ENCODE assay signal across 7 cellular contexts in the genomic region with DNA sequence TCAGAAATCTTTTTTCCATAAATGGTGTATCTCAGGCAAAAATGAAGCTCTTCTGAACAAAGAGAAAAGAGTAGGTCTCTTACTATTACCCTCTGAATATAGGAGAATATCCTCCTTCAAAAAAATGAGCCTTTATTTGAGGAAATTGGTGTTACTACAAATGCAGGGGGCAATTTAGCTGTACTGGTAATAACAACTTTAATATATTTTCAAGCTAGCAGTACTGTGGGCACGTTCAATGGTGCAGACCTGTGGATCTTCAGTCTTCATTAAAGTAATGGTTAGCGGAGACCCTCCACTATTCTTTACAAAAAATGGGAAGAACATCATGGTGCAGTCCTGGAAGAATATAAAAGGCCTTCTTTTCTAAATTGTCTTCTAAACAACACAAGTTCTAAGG.
"Had no signal": no experiment of that assay in that cellular context is flagged by ENCODE, and none has a peak within 500 bp of the region (broad histone marks: within the 10 kb centered on the region; RNA-seq: fewer than 3 reads in every experiment).

No MANE protein-coding gene starts in this region.

- H3K4me2 ChIP-seq: KMS-11 had no signal

- H3K9ac ChIP-seq: KMS-11 had no signal

- H3K27ac ChIP-seq: HL-60, KMS-11 had no signal

- FAIRE-seq: HepG2, HTR-8/SVneo had no signal

- ATAC-seq: HepG2 had no signal

- DNase-seq: IMR-90, KBM-7, KG1 had no signal
